ENCODE assay signal across 23 cellular contexts in genomic region chr5:3100921-3101551, GRCh38.
"Had no signal": no experiment of that assay in that cellular context is flagged by ENCODE, and none has a peak within 500 bp of the region (broad histone marks: within the 10 kb centered on the region; RNA-seq: fewer than 3 reads in every experiment).

No MANE protein-coding gene starts in this region.

- H3K36me3 ChIP-seq: right lobe of liver, tibial nerve, vagina had no signal

- H3K36me3 Mint-ChIP-seq: activated CD4-positive, alpha-beta memory T cell treated with anti-CD3 and anti-CD28 coated beads for 36 hours; activated CD8-positive, alpha-beta memory T cell treated with anti-CD3 and anti-CD28 coated beads, Interleukin-2, amount 10 ng/mL, durations not matched to agents 7 days and 5 days; activated naive CD8-positive, alpha-beta T cell treated with anti-CD3 and anti-CD28 coated beads, Interleukin-2, amount 10 ng/mL, durations not matched to agents 7 days and 5 days; immature natural killer cell; memory B cell; naive thymus-derived CD4-positive, alpha-beta T cell; stimulated activated memory B cell treated with anti-CD40 and anti-IgM and Interleukin-4, amounts not matched to agents 10 μg/mL and 1 μg/mL and 100 μg/mL, for 72 hours had no signal

- H3K4me3 ChIP-seq: hepatocyte, right lobe of liver, smooth muscle cell, tibial nerve, vagina had no signal

- H3K27me3 Mint-ChIP-seq: stimulated activated memory B cell treated with anti-CD40 and anti-IgM and Interleukin-4, amounts not matched to agents 10 μg/mL and 1 μg/mL and 100 μg/mL, for 72 hours had no signal

- H3K79me2 ChIP-seq: hepatocyte, parathyroid adenoma had no signal

- ATAC-seq: activated CD4-positive, alpha-beta T cell treated with anti-CD3 and anti-CD28 coated beads for 36 hours; activated CD8-positive, alpha-beta memory T cell treated with anti-CD3 and anti-CD28 coated beads, Interleukin-2, amount 10 ng/mL, durations not matched to agents 7 days and 5 days; activated T-helper 17 cell treated with anti-CD3 and anti-CD28 coated beads, Interleukin-2, amount 50 U/mL, for 72 hours; left ventricle myocardium superior; naive thymus-derived CD4-positive, alpha-beta T cell; stimulated activated memory B cell treated with anti-CD40 and anti-IgM and Interleukin-4, amounts not matched to agents 10 μg/mL and 1 μg/mL and 100 μg/mL, for 72 hours had no signal

- H3K4me1 Mint-ChIP-seq: activated CD4-positive, alpha-beta T cell treated with anti-CD3 and anti-CD28 coated beads for 36 hours; activated CD8-positive, alpha-beta memory T cell treated with anti-CD3 and anti-CD28 coated beads, Interleukin-2, amount 10 ng/mL, durations not matched to agents 7 days and 5 days; activated naive CD8-positive, alpha-beta T cell treated with anti-CD3 and anti-CD28 coated beads, Interleukin-2, amount 10 ng/mL, durations not matched to agents 7 days and 5 days; activated T-helper 17 cell treated with anti-CD3 and anti-CD28 coated beads, Interleukin-2, amount 50 U/mL, for 72 hours; immature natural killer cell; memory B cell; naive thymus-derived CD4-positive, alpha-beta T cell; stimulated activated memory B cell treated with anti-CD40 and anti-IgM and Interleukin-4, amounts not matched to agents 10 μg/mL and 1 μg/mL and 100 μg/mL, for 72 hours had no signal

- H3K4me1 ChIP-seq: parathyroid adenoma, right lobe of liver, tibial nerve, vagina had no signal

- H3K9ac ChIP-seq: parathyroid adenoma had no signal

- H3K9me3 ChIP-seq: right lobe of liver, tibial nerve, vagina had no signal

- H3K27ac ChIP-seq: epithelial cell of prostate, hepatocyte, parathyroid adenoma, right lobe of liver, tibial nerve, vagina had no signal

- H3K4me2 ChIP-seq: hepatocyte, smooth muscle cell had no signal

- H3K27me3 ChIP-seq: right lobe of liver, vagina had no signal

- DNase-seq: activated CD4-positive, alpha-beta memory T cell treated with anti-CD3 and anti-CD28 coated beads for 36 hours; activated CD4-positive, alpha-beta T cell treated with anti-CD3 and anti-CD28 coated beads for 36 hours; activated CD8-positive, alpha-beta memory T cell treated with anti-CD3 and anti-CD28 coated beads, Interleukin-2, amount 10 ng/mL, durations not matched to agents 7 days and 5 days; activated naive CD4-positive, alpha-beta T cell; activated naive CD8-positive, alpha-beta T cell treated with anti-CD3 and anti-CD28 coated beads, Interleukin-2, amount 10 ng/mL, durations not matched to agents 7 days and 5 days; amygdala; dermis blood vessel endothelial cell; foreskin fibroblast; immature natural killer cell; left ventricle myocardium superior; naive thymus-derived CD4-positive, alpha-beta T cell; right lobe of liver; stimulated activated CD4-positive, alpha-beta T cell treated with anti-CD3 and anti-CD28 coated beads, Interleukin-4, amount 100 ng/mL, for 4 hours had no signal

- H3K27ac Mint-ChIP-seq: activated CD4-positive, alpha-beta memory T cell treated with anti-CD3 and anti-CD28 coated beads for 36 hours; activated CD4-positive, alpha-beta T cell treated with anti-CD3 and anti-CD28 coated beads for 36 hours; activated CD8-positive, alpha-beta memory T cell treated with anti-CD3 and anti-CD28 coated beads, Interleukin-2, amount 10 ng/mL, durations not matched to agents 7 days and 5 days; activated naive CD8-positive, alpha-beta T cell treated with anti-CD3 and anti-CD28 coated beads, Interleukin-2, amount 10 ng/mL, durations not matched to agents 7 days and 5 days; activated T-helper 17 cell treated with anti-CD3 and anti-CD28 coated beads, Interleukin-2, amount 50 U/mL, for 72 hours; immature natural killer cell; memory B cell; naive thymus-derived CD4-positive, alpha-beta T cell; stimulated activated memory B cell treated with anti-CD40 and anti-IgM and Interleukin-4, amounts not matched to agents 10 μg/mL and 1 μg/mL and 100 μg/mL, for 72 hours; T-helper 2 cell treated with Interferon-gamma antibody and Interleukin-4, amounts not matched to agents 5 μg/mL and 100 μg/mL, for 36 hours had no signal

- H2AFZ ChIP-seq: hepatocyte, parathyroid adenoma had no signal

- H3K4me3 Mint-ChIP-seq: activated CD4-positive, alpha-beta memory T cell treated with anti-CD3 and anti-CD28 coated beads for 36 hours; activated CD4-positive, alpha-beta T cell treated with anti-CD3 and anti-CD28 coated beads for 36 hours; activated CD8-positive, alpha-beta memory T cell treated with anti-CD3 and anti-CD28 coated beads, Interleukin-2, amount 10 ng/mL, durations not matched to agents 7 days and 5 days; activated naive CD8-positive, alpha-beta T cell treated with anti-CD3 and anti-CD28 coated beads, Interleukin-2, amount 10 ng/mL, durations not matched to agents 7 days and 5 days; activated T-helper 17 cell treated with anti-CD3 and anti-CD28 coated beads, Interleukin-2, amount 50 U/mL, for 72 hours; immature natural killer cell; memory B cell; naive thymus-derived CD4-positive, alpha-beta T cell; stimulated activated memory B cell treated with anti-CD40 and anti-IgM and Interleukin-4, amounts not matched to agents 10 μg/mL and 1 μg/mL and 100 μg/mL, for 72 hours; T-helper 2 cell treated with Interferon-gamma antibody and Interleukin-4, amounts not matched to agents 5 μg/mL and 100 μg/mL, for 36 hours had no signal
